1 cellular context compared by ENCODE assay signal in the genomic region with DNA sequence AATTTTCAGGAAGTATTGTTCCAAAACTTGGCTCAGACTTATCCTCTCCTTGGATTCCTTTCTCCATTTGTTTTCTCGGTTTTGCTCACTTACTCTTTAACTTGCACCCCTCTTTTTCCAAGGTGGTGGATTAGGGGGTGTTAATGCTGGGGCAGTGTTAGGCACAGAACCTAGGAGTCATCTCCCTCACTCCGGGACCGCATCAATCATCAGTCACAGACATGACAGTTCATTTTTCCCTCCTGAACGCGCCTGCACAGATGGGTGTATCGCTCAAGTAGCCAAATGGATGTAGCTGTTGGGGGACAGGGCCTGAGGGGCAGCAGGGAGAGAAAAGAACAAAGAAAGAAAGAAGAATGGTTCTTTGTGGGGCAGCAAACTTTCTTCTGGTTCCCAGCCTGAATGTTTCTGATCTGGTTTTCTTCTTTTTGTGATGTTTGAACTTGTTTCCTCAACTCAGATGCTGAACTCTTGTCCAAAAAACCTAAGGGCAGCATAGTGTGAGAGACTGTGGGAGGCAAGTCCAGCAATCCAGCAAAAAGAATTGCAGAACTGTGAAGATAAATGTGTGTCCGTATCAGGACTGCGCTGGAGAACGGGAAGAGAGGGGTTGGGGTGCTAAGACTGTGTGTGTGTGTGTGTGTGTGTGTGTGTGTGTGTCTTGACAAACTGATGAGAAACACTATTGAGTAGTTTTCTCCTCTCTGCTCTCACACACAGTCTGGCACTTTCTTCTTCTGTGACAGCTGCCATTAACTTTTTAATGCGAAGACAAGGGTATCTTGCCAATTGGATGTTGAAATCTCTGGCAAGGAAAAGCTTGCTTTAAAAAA.
TF ChIP-seq lines count a peak whose summit lies in the region.

No MANE protein-coding gene starts in this region.

TF ChIP-seq in SK-N-SH, 30 proteins besides CTCF, POLR2A, EP300 and RAD21 (continued from another document):
- TF ChIP-seq, protein P1, sequence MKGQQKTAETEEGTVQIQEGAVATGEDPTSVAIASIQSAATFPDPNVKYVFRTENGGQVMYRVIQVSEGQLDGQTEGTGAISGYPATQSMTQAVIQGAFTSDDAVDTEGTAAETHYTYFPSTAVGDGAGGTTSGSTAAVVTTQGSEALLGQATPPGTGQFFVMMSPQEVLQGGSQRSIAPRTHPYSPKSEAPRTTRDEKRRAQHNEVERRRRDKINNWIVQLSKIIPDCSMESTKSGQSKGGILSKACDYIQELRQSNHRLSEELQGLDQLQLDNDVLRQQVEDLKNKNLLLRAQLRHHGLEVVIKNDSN (IDR thresholded peaks at IDR 0.05; ENCODE audit: borderline replicate concordance, low read depth) = no peak
- TF ChIP-seq GABPA (IDR thresholded peaks at IDR 0.05; ENCODE audit: low read depth) (no peak), TCF12 (IDR thresholded peaks at IDR 0.05) (no peak), RXRA (IDR thresholded peaks at IDR 0.05; ENCODE audit: borderline replicate concordance, low read depth) (no peak), TAF1 (IDR thresholded peaks at IDR 0.05; ENCODE audit: borderline replicate concordance, low read depth, low read length) (no peak), CHD2 (IDR thresholded peaks at IDR 0.05; ENCODE audit: low read length, partially characterized antibody) (no peak), POLR2AphosphoS5 (IDR thresholded peaks at IDR 0.05; ENCODE audit: low read depth, low read length) (no peak), RFX5 (IDR thresholded peaks at IDR 0.05; ENCODE audit: low read length) (no peak), SMC3 (IDR thresholded peaks at IDR 0.05; ENCODE audit: low read depth, low read length) (no peak), FOSL2 (IDR thresholded peaks at IDR 0.05; ENCODE audit: borderline replicate concordance, low read depth) (no peak), NRF1 (IDR thresholded peaks at IDR 0.05; ENCODE audit: low read depth, low read length) (no peak), GATA2 (CRISPR knock-in tag; IDR thresholded peaks at IDR 0.05) (no peak)
- TF ChIP-seq, protein P2, sequence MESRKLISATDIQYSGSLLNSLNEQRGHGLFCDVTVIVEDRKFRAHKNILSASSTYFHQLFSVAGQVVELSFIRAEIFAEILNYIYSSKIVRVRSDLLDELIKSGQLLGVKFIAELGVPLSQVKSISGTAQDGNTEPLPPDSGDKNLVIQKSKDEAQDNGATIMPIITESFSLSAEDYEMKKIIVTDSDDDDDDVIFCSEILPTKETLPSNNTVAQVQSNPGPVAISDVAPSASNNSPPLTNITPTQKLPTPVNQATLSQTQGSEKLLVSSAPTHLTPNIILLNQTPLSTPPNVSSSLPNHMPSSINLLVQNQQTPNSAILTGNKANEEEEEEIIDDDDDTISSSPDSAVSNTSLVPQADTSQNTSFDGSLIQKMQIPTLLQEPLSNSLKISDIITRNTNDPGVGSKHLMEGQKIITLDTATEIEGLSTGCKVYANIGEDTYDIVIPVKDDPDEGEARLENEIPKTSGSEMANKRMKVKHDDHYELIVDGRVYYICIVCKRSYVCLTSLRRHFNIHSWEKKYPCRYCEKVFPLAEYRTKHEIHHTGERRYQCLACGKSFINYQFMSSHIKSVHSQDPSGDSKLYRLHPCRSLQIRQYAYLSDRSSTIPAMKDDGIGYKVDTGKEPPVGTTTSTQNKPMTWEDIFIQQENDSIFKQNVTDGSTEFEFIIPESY (IDR thresholded peaks at IDR 0.05; ENCODE audit: borderline replicate concordance, low read depth) = no peak
- TF ChIP-seq, protein P3, sequence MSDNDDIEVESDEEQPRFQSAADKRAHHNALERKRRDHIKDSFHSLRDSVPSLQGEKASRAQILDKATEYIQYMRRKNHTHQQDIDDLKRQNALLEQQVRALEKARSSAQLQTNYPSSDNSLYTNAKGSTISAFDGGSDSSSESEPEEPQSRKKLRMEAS (IDR thresholded peaks at IDR 0.05; ENCODE audit: low read depth) = no peak
- TF ChIP-seq, protein P4, sequence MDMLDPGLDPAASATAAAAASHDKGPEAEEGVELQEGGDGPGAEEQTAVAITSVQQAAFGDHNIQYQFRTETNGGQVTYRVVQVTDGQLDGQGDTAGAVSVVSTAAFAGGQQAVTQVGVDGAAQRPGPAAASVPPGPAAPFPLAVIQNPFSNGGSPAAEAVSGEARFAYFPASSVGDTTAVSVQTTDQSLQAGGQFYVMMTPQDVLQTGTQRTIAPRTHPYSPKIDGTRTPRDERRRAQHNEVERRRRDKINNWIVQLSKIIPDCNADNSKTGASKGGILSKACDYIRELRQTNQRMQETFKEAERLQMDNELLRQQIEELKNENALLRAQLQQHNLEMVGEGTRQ (IDR thresholded peaks at IDR 0.05; ENCODE audit: borderline replicate concordance, low read depth, low read length) = no peak
- TF ChIP-seq, protein P5, sequence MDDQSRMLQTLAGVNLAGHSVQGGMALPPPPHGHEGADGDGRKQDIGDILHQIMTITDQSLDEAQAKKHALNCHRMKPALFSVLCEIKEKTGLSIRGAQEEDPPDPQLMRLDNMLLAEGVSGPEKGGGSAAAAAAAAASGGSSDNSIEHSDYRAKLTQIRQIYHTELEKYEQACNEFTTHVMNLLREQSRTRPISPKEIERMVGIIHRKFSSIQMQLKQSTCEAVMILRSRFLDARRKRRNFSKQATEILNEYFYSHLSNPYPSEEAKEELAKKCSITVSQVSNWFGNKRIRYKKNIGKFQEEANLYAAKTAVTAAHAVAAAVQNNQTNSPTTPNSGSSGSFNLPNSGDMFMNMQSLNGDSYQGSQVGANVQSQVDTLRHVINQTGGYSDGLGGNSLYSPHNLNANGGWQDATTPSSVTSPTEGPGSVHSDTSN (IDR thresholded peaks at IDR 0.05) = no peak
